In the genomic region with DNA sequence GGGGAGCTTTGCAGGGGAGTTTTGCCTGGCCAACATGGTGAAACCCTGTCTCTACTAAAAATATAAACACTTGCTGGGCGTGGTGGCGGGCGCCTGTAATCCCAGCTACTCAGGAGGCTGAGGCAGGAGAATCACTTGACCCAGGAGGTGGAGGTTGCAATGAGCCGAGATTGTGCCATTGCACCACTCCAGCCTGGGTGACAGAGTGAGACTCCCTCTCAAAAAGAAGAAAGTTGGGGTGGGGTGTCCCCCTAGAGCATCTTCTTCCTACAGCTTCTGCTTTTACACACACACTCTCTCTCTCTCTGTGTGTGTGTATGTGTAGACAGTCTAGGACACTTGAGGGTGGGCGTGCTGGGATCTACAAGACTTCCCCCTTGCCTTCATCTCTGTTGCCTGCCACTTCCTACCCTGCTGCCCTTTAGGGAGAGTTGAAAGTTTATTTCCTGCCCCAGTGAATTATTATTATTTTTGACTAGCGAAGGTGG, we compare ENCODE assay signal across 1 cellular context.
TF ChIP-seq lines count a peak whose summit lies in the region.

No MANE protein-coding gene starts in this region.

TF ChIP-seq in GM12878, 131 proteins besides CTCF, POLR2A, EP300 and RAD21:
- 0 out of 2 replicates have a peak, but pooled peaks have one; percentile 36 for TF ChIP-seq NBN (IDR thresholded peaks at IDR 0.05)
- TF ChIP-seq FOXM1 (IDR thresholded peaks at IDR 0.05; ENCODE audit: low read depth, low read length): 0 out of 2 replicates have a peak, but pooled peaks have one; percentile 12
- no peak for TF ChIP-seq PML (IDR thresholded peaks at IDR 0.05; ENCODE audit: low read length)
- TF ChIP-seq EZH2 (IDR thresholded peaks at IDR 0.05; ENCODE audit: borderline replicate concordance, control insufficient read depth, low read depth, low read length): no peak
- TF ChIP-seq, protein P1, sequence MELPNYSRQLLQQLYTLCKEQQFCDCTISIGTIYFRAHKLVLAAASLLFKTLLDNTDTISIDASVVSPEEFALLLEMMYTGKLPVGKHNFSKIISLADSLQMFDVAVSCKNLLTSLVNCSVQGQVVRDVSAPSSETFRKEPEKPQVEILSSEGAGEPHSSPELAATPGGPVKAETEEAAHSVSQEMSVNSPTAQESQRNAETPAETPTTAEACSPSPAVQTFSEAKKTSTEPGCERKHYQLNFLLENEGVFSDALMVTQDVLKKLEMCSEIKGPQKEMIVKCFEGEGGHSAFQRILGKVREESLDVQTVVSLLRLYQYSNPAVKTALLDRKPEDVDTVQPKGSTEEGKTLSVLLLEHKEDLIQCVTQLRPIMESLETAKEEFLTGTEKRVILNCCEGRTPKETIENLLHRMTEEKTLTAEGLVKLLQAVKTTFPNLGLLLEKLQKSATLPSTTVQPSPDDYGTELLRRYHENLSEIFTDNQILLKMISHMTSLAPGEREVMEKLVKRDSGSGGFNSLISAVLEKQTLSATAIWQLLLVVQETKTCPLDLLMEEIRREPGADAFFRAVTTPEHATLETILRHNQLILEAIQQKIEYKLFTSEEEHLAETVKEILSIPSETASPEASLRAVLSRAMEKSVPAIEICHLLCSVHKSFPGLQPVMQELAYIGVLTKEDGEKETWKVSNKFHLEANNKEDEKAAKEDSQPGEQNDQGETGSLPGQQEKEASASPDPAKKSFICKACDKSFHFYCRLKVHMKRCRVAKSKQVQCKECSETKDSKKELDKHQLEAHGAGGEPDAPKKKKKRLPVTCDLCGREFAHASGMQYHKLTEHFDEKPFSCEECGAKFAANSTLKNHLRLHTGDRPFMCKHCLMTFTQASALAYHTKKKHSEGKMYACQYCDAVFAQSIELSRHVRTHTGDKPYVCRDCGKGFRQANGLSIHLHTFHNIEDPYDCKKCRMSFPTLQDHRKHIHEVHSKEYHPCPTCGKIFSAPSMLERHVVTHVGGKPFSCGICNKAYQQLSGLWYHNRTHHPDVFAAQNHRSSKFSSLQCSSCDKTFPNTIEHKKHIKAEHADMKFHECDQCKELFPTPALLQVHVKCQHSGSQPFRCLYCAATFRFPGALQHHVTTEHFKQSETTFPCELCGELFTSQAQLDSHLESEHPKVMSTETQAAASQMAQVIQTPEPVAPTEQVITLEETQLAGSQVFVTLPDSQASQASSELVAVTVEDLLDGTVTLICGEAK (IDR thresholded peaks at IDR 0.05; ENCODE audit: borderline replicate concordance): no peak
- no peak for TF ChIP-seq MLLT1 (IDR thresholded peaks at IDR 0.05)
- TF ChIP-seq ETV6 (conservative IDR thresholded peaks at IDR 0.05 in 1 of 2, IDR thresholded peaks at IDR 0.05 in 1 of 2; ENCODE audit: borderline replicate concordance in 1 of 2, low read depth in 1 of 2): peak in 1 of 2 experiments; percentile 4; a peak in 1 of 4 replicates
- peak; percentile 38; the same call in 1 of the 2 replicates for TF ChIP-seq CBX5 (IDR thresholded peaks at IDR 0.05; ENCODE audit: low read depth)
- no peak for TF ChIP-seq RBBP5 (conservative IDR thresholded peaks at IDR 0.05)
- TF ChIP-seq, protein P2, sequence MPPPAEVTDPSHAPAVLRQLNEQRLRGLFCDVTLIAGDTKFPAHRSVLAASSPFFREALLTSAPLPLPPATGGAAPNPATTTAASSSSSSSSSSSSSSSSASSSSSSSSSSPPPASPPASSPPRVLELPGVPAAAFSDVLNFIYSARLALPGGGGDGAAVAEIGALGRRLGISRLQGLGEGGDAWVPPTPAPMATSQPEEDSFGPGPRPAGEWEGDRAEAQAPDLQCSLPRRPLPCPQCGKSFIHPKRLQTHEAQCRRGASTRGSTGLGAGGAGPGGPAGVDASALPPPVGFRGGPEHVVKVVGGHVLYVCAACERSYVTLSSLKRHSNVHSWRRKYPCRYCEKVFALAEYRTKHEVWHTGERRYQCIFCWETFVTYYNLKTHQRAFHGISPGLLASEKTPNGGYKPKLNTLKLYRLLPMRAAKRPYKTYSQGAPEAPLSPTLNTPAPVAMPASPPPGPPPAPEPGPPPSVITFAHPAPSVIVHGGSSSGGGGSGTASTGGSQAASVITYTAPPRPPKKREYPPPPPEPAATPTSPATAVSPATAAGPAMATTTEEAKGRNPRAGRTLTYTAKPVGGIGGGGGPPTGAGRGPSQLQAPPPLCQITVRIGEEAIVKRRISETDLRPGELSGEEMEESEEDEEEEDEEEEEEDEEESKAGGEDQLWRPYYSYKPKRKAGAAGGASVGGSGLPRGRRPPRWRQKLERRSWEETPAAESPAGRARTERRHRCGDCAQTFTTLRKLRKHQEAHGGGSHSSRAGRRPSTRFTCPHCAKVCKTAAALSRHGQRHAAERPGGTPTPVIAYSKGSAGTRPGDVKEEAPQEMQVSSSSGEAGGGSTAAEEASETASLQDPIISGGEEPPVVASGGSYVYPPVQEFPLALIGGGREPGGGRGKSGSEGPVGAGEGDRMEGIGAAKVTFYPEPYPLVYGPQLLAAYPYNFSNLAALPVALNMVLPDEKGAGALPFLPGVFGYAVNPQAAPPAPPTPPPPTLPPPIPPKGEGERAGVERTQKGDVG (CRISPR knock-in tag; IDR thresholded peaks at IDR 0.05): no peak
